Comparison of ENCODE assay signal across 17 cellular contexts in genomic region chr13:98401936-98402335, GRCh38.
DNase-seq lines count a peak whose midpoint lies in the region; ATAC-seq and TF ChIP-seq lines count a peak whose summit lies in the region.
"Had no signal": no experiment of that assay in that cellular context is flagged by ENCODE, and none has a peak within 500 bp of the region (broad histone marks: within the 10 kb centered on the region; RNA-seq: fewer than 3 reads in every experiment).

No MANE protein-coding gene starts in this region.

- TF ChIP-seq CTCF in nephron progenitor cell (IDR thresholded peaks at IDR 0.05), result no peak

- no peaks in the 10 kb centered on the region for H3K79me2 ChIP-seq in trophoblast cell (ENCODE audit: control insufficient read depth, insufficient read depth, low read length, poor library complexity)

- no peak overlapping the region for H3K4me3 ChIP-seq in trophoblast cell (ENCODE audit: low read depth, low read length)
- H3K4me3 ChIP-seq: GM12878, Peyer's patch had no signal

- no peak overlapping the region for H3K14ac ChIP-seq in trophoblast cell (ENCODE audit: low read length)

- peaks cover 55% of the 10 kb centered on the region for H3K36me3 Mint-ChIP-seq in nephron progenitor cell (ENCODE audit: low read depth)
- H3K36me3 Mint-ChIP-seq: IgD-negative memory B cell had no signal

- H3K27me3 Mint-ChIP-seq in nephron progenitor cell (ENCODE audit: low read depth, poor library complexity), result no peaks in the 10 kb centered on the region

- H4K12ac ChIP-seq in trophoblast cell (ENCODE audit: low read depth, low read length), result no peak overlapping the region

- H3K4me3 Mint-ChIP-seq in nephron progenitor cell, result no peak overlapping the region
- H3K4me3 Mint-ChIP-seq: CD4-positive, alpha-beta T cell; IgD-negative memory B cell had no signal

- no peak overlapping the region for H3K4ac ChIP-seq in trophoblast cell (ENCODE audit: low read depth, low read length)

- no peaks in the 10 kb centered on the region for H3K27me3 ChIP-seq in trophoblast cell (ENCODE audit: insufficient read depth, low read length)
- H3K27me3 ChIP-seq: Peyer's patch had no signal

- peaks cover 4 to 9% of the 10 kb centered on the region in 2 experiments for H3K36me3 ChIP-seq in trophoblast cell (ENCODE audit: control insufficient read depth in 1 of 2, insufficient read depth in 2 of 2, low read length in 2 of 2)
- H3K36me3 ChIP-seq: Peyer's patch had no signal

- H3K9me3 Mint-ChIP-seq in nephron progenitor cell, result no peaks in the 10 kb centered on the region
- H3K9me3 Mint-ChIP-seq: CD4-positive, alpha-beta T cell; IgD-negative memory B cell had no signal

- no peak overlapping the region for H2BK120ac ChIP-seq in trophoblast cell (ENCODE audit: insufficient read depth, low read length, poor library complexity)

- H4K8ac ChIP-seq in trophoblast cell (ENCODE audit: low read depth, low read length), result no peak overlapping the region

- H2BK5ac ChIP-seq in trophoblast cell (ENCODE audit: low read depth, low read length, poor library complexity), result no peak overlapping the region

- no peak overlapping the region for H2AFZ ChIP-seq in trophoblast cell (ENCODE audit: insufficient read depth, low read length, poor library complexity)

- WGBS in trophoblast cell (ENCODE audit: extremely low coverage, insufficient coverage, insufficient read length), result no CpG with 5 or more reads among the region's 12 CpGs

- H4K91ac ChIP-seq in trophoblast cell (ENCODE audit: low read depth, low read length), result no peak overlapping the region

- ATAC-seq in GM18861 (IDR thresholded peaks at IDR 0.05; ENCODE audit: unreplicated experiment), result no peak
- ATAC-seq: GM12878, Right ventricle myocardium inferior had no signal

- no peak overlapping the region for H3K18ac ChIP-seq in trophoblast cell (ENCODE audit: low read length)

- H3K27ac Mint-ChIP-seq in nephron progenitor cell, result peak overlapping the region; percentile 80
- H3K27ac Mint-ChIP-seq: CD4-positive, alpha-beta T cell; IgD-negative memory B cell had no signal

- no peaks in the 10 kb centered on the region for H3K9me3 ChIP-seq in trophoblast cell (ENCODE audit: insufficient read depth, low read depth, low read length)
- H3K9me3 ChIP-seq: Caco-2, Peyer's patch had no signal

- no peak overlapping the region for H3K9ac ChIP-seq in trophoblast cell (ENCODE audit: low read length)

- peaks cover 79% of the 10 kb centered on the region for H3K4me1 Mint-ChIP-seq in nephron progenitor cell
- H3K4me1 Mint-ChIP-seq: IgD-negative memory B cell had no signal

- no peak overlapping the region for H2BK12ac ChIP-seq in trophoblast cell (ENCODE audit: low read length)

- H3K27ac ChIP-seq in trophoblast cell (ENCODE audit: low read depth, low read length), result no peak overlapping the region
- H3K27ac ChIP-seq: HL-60, Peyer's patch had no signal

- no peaks in the 10 kb centered on the region for H3K79me1 ChIP-seq in trophoblast cell (ENCODE audit: low read length)

- H3K4me2 ChIP-seq in trophoblast cell (ENCODE audit: low read length), result no peak overlapping the region

- no peak overlapping the region for H3K23ac ChIP-seq in trophoblast cell (ENCODE audit: low read length)

- H2AK5ac ChIP-seq in trophoblast cell (ENCODE audit: low read length), result no peak overlapping the region

- H3K4me1 ChIP-seq in trophoblast cell (ENCODE audit: control insufficient read depth in 1 of 2, insufficient read depth in 2 of 2, low read length in 2 of 2), result no peaks in the 10 kb centered on the region
- H3K4me1 ChIP-seq: Peyer's patch had no signal

- DNase-seq in DMS79 treated with DMSO at 0.1 percent for 48 hours (lab: John Stamatoyannopoulos, UW) (peak; percentile 100), NCI-H187 treated with DMSO at 0.1 percent for 48 hours (lab: John Stamatoyannopoulos, UW) (peak; percentile 99), NCI-H524 treated with DMSO at 0.1 percent for 48 hours (lab: John Stamatoyannopoulos, UW) (peak; percentile 7), nephron progenitor cell (no peak), middle frontal gyrus (ENCODE audit: extremely low spot score, low spot score) (no peak), trophoblast cell (no peak), OCI-M2 (lab: John Stamatoyannopoulos, UW; ENCODE audit: unreplicated experiment) (no peak)
- DNase-seq: Caco-2; CD4-positive, alpha-beta T cell; Karpas-422; NCI-H2171; Peyer's patch had no signal

Comparison
In these comparisons a context has a peak if more than half of its experiments do, and no peak if none do; other contexts are left out.
1. DNase-seq: peak in DMS79 treated with DMSO at 0.1 percent for 48 hours (single experiment), NCI-H187 treated with DMSO at 0.1 percent for 48 hours (single experiment) and NCI-H524 treated with DMSO at 0.1 percent for 48 hours (single experiment); none in nephron progenitor cell (single experiment), middle frontal gyrus (single experiment), trophoblast cell (0 of 2) and OCI-M2 (single experiment).